ENCODE assay signal across 9 cellular contexts in the genomic region with DNA sequence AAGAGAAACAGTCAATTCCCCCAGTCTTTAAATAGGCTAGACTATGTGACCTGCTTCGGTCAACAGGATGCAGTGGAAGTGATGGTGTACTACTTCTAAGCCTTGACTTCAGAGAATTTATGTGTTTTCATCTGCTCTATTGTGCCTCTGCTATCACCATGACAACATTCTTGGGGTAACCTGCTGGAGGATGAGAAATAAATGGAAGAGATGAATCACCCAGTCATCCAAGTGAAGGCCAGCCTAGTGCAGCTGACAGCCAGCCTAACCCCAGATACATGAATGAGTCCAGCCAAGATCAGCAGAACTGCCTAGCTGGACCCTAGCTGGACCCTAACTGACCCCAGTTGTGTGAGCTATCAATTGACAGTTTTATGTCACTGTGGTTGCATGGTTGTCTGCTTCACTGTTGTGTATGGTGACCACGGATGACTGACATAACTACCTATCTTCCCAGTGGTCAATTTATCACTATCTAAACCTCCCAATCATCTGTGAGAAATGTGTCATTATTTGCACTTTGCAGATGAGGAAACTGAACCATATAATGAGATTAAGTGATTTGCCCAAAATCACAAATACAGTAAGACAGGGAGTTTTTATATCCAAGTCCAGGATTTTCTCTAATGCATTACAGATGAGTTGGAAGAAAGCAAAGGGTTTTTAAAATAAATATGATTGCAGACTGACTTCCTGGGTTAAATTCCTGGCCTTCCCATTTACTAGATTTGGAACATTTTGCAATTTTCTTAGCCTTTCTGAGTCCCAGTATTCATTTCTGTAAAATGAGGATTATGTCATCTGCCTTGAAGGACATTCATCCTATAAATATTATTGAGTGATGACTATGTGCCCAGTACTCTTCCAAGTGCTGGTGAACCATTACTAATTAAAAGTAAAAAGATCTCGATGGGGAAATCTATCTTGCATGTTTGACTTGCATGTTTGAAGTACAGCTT.
DNase-seq lines count a peak whose midpoint lies in the region; ATAC-seq and TF ChIP-seq lines count a peak whose summit lies in the region.
"Had no signal": no experiment of that assay in that cellular context is flagged by ENCODE, and none has a peak within 500 bp of the region (broad histone marks: within the 10 kb centered on the region; RNA-seq: fewer than 3 reads in every experiment).

No MANE protein-coding gene starts in this region.

- no peaks in the 10 kb centered on the region for H3K36me3 ChIP-seq in gastrocnemius medialis
- H3K36me3 ChIP-seq in H7 (replicated peaks; ENCODE audit: control insufficient read depth, insufficient read depth, low read length) = no peaks in the 10 kb centered on the region
- H3K36me3 ChIP-seq: SJSA1 had no signal

- no peaks in the 10 kb centered on the region for H3K4me1 Mint-ChIP-seq in T-helper 17 cell
- H3K4me1 Mint-ChIP-seq: naive B cell had no signal

- TF ChIP-seq CTCF in fibroblast of pulmonary artery (IDR thresholded peaks at IDR 0.05; ENCODE audit: low read length, missing control alignments) (no peak), gastrocnemius medialis (IDR thresholded peaks at IDR 0.05 in 4 of 5, conservative IDR thresholded peaks at IDR 0.05 in 1 of 5) (no peak)

- H3K4me3 ChIP-seq in fibroblast of pulmonary artery (replicated peaks; ENCODE audit: low read depth, low read length) = no peak overlapping the region
- no peak overlapping the region for H3K4me3 ChIP-seq in gastrocnemius medialis
- H3K4me3 ChIP-seq in H7 (ENCODE audit: insufficient read depth, low read depth, low read length) = no peak overlapping the region
- H3K4me3 ChIP-seq: SJSA1 had no signal

- in situ Hi-C loops in gastrocnemius medialis (cut with MboI; ENCODE audit: low sequenced_read_pairs in 4 of 4) = no loop called here

- H3K9me3 ChIP-seq in T-helper 17 cell (ENCODE audit: control insufficient read depth, low read length, poor library complexity, severe bottlenecking) (no peaks in the 10 kb centered on the region), gastrocnemius medialis (no peaks in the 10 kb centered on the region)
- H3K9me3 ChIP-seq: SJSA1 had no signal

- no peaks in the 10 kb centered on the region for H3K36me3 Mint-ChIP-seq in T-helper 17 cell (ENCODE audit: low read depth)
- H3K36me3 Mint-ChIP-seq: naive B cell had no signal

- H3K4me1 ChIP-seq in gastrocnemius medialis = peaks cover 6 to 10% of the 10 kb centered on the region in 2 donors
- H3K4me1 ChIP-seq: SJSA1 had no signal

- no peaks in the 10 kb centered on the region for H3K27me3 ChIP-seq in gastrocnemius medialis
- no peaks in the 10 kb centered on the region for H3K27me3 ChIP-seq in H7 (ENCODE audit: control insufficient read depth, insufficient read depth, low read length)
- H3K27me3 ChIP-seq: SJSA1 had no signal

- no peak overlapping the region for H3K4me3 Mint-ChIP-seq in T-helper 17 cell

- DNase-seq in GM04503 (ENCODE audit: low read depth) (peak; percentile 93), T-helper 17 cell (no peak), fibroblast of pulmonary artery (ENCODE audit: low read depth) (peak; percentile 2), gastrocnemius medialis (no peak), inferior parietal cortex (ENCODE audit: extremely low spot score) (no peak), H7 (no peak), hippocampal formation (lab: John Stamatoyannopoulos, UW) (no peak)
- DNase-seq: naive B cell had no signal

- no peak for TF ChIP-seq POLR2A in gastrocnemius medialis (IDR thresholded peaks at IDR 0.05)

- intact Hi-C loops in gastrocnemius medialis (cut with DNase I; ENCODE audit: low total_unique reads) = no loop called here

- no peak overlapping the region for H3K27ac Mint-ChIP-seq in T-helper 17 cell
- H3K27ac Mint-ChIP-seq: naive B cell had no signal

- no peaks in the 10 kb centered on the region for H3K27me3 Mint-ChIP-seq in T-helper 17 cell
- H3K27me3 Mint-ChIP-seq: naive B cell had no signal

- peak overlapping the region in 3 of 4 donors; percentile 40 to 53 (median 45) for H3K27ac ChIP-seq in gastrocnemius medialis
- H3K27ac ChIP-seq: SJSA1 had no signal

- ATAC-seq in T-helper 17 cell (peak; percentile 18), gastrocnemius medialis (peak; percentile 32 to 58)

Comparison
In these comparisons a context has a peak if more than half of its experiments do, and no peak if none do; other contexts are left out.
1. DNase-seq: peak in GM04503 (single experiment) and fibroblast of pulmonary artery (single experiment); none in T-helper 17 cell (0 of 3), gastrocnemius medialis (0 of 2), inferior parietal cortex (single experiment), H7 (single experiment) and hippocampal formation (0 of 2).